In genomic region chr20:22339091-22339881, GRCh38 we compare ENCODE assay signal across 1 cellular context.
TF ChIP-seq lines count a peak whose summit lies in the region.

No MANE protein-coding gene starts in this region.

TF ChIP-seq in Ishikawa, 13 proteins besides CTCF, POLR2A, EP300 and RAD21 (continued from another document):
- TF ChIP-seq REST (IDR thresholded peaks at IDR 0.05; ENCODE audit: low read depth): no peak
- no peak for TF ChIP-seq NFIC (IDR thresholded peaks at IDR 0.05)
- TF ChIP-seq EGR1 (IDR thresholded peaks at IDR 0.05): no peak
- no peak for TF ChIP-seq TAF1 (IDR thresholded peaks at IDR 0.05; ENCODE audit: low read depth)
